ENCODE assay signal across 1 cellular context in the genomic region with DNA sequence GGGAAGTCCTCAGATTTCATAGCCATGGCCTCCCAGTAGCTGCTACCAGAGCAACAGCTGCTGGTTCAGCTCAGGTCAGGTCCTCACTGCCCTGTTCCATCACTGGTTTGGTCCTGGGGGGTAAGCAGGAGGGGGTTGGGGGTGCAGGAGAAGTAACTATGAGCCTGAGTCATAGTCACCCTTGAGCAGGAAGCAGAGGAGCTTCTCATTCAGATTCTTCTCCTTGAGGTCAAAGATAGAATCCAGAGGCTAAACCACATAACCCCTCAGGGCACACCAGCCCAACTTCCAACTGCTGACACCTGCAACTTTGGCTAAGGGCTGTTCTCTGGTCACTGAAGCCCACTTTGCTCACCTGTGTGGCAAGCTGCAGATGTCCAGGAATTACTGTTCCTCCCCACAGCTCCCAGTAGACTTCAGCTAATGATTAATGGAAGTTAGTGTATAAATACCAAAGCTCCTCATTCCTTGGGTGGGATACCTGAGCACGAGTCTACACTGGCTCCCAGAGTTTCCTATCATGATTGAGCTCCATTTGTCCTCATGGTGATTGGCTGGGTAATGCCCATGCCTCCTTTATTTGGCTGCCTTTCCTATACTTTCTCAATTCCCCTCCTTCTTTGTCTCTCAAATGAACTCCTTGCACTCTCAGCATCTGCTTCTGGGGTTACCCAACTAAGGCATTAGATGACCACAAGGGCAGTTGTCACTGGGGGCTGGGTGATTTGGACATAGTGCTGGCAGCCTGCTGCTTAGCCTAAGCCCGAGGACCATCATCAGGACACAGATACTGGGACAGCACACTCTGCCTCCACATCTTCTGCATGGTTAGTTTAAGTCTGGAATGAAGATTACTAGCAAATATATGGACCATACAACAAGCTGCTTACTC.
TF ChIP-seq lines count a peak whose summit lies in the region.

No MANE protein-coding gene starts in this region.

TF ChIP-seq in K562, 482 proteins besides CTCF, POLR2A, EP300 and RAD21 (continued from another document):
- TF ChIP-seq, protein P1, sequence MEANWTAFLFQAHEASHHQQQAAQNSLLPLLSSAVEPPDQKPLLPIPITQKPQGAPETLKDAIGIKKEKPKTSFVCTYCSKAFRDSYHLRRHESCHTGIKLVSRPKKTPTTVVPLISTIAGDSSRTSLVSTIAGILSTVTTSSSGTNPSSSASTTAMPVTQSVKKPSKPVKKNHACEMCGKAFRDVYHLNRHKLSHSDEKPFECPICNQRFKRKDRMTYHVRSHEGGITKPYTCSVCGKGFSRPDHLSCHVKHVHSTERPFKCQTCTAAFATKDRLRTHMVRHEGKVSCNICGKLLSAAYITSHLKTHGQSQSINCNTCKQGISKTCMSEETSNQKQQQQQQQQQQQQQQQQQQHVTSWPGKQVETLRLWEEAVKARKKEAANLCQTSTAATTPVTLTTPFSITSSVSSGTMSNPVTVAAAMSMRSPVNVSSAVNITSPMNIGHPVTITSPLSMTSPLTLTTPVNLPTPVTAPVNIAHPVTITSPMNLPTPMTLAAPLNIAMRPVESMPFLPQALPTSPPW (CRISPR knock-in tag; IDR thresholded peaks at IDR 0.05) = peak; percentile 54
- TF ChIP-seq KDM1A (IDR thresholded peaks at IDR 0.05) (peak in 1 of 2 experiments; percentile 65; a peak in 3 of 4 replicates), TEAD4 (IDR thresholded peaks at IDR 0.05; ENCODE audit: low read length) (0 out of 2 replicates have a peak, but pooled peaks have one; percentile 24), TEAD4 (CRISPR knock-in tag; IDR thresholded peaks at IDR 0.05; ENCODE audit: borderline replicate concordance) (no peak), CBFA2T3 (IDR thresholded peaks at IDR 0.05) (peak; percentile 60), ZNF316 (IDR thresholded peaks at IDR 0.05) (peak; percentile 20; the same call in 1 of the 2 replicates), CBFA2T2 (conservative IDR thresholded peaks at IDR 0.05) (peak; percentile 27; the same call in 1 of the 2 replicates), SRF (CRISPR knock-in tag; IDR thresholded peaks at IDR 0.05) (no peak), RCOR1 (IDR thresholded peaks at IDR 0.05; ENCODE audit: borderline replicate concordance in 1 of 2, low read depth in 2 of 2, low read length in 2 of 2) (peak in 1 of 2 experiments; percentile 43; a peak in 2 of 4 replicates), ZFP1 (CRISPR knock-in tag; IDR thresholded peaks at IDR 0.05) (no peak), JUND (IDR thresholded peaks at IDR 0.05; ENCODE audit: borderline replicate concordance, low read depth, low read length) (peak; percentile 49; the same call in 1 of the 2 replicates), JUND (tag; IDR thresholded peaks at IDR 0.05; ENCODE audit: borderline replicate concordance, low read depth, low read length) (0 out of 3 replicates have a peak, but pooled peaks have one; percentile 12), HDAC1 (IDR thresholded peaks at IDR 0.05) (peak in 1 of 2 experiments; percentile 36; a peak in 1 of 4 replicates)
- TF ChIP-seq, protein P2, sequence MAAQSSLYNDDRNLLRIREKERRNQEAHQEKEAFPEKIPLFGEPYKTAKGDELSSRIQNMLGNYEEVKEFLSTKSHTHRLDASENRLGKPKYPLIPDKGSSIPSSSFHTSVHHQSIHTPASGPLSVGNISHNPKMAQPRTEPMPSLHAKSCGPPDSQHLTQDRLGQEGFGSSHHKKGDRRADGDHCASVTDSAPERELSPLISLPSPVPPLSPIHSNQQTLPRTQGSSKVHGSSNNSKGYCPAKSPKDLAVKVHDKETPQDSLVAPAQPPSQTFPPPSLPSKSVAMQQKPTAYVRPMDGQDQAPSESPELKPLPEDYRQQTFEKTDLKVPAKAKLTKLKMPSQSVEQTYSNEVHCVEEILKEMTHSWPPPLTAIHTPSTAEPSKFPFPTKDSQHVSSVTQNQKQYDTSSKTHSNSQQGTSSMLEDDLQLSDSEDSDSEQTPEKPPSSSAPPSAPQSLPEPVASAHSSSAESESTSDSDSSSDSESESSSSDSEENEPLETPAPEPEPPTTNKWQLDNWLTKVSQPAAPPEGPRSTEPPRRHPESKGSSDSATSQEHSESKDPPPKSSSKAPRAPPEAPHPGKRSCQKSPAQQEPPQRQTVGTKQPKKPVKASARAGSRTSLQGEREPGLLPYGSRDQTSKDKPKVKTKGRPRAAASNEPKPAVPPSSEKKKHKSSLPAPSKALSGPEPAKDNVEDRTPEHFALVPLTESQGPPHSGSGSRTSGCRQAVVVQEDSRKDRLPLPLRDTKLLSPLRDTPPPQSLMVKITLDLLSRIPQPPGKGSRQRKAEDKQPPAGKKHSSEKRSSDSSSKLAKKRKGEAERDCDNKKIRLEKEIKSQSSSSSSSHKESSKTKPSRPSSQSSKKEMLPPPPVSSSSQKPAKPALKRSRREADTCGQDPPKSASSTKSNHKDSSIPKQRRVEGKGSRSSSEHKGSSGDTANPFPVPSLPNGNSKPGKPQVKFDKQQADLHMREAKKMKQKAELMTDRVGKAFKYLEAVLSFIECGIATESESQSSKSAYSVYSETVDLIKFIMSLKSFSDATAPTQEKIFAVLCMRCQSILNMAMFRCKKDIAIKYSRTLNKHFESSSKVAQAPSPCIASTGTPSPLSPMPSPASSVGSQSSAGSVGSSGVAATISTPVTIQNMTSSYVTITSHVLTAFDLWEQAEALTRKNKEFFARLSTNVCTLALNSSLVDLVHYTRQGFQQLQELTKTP (IDR thresholded peaks at IDR 0.05; ENCODE audit: low read depth in 1 of 2, partially characterized antibody in 2 of 2) = no peak
